Comparison of ENCODE assay signal across 8 cellular contexts in the genomic region with DNA sequence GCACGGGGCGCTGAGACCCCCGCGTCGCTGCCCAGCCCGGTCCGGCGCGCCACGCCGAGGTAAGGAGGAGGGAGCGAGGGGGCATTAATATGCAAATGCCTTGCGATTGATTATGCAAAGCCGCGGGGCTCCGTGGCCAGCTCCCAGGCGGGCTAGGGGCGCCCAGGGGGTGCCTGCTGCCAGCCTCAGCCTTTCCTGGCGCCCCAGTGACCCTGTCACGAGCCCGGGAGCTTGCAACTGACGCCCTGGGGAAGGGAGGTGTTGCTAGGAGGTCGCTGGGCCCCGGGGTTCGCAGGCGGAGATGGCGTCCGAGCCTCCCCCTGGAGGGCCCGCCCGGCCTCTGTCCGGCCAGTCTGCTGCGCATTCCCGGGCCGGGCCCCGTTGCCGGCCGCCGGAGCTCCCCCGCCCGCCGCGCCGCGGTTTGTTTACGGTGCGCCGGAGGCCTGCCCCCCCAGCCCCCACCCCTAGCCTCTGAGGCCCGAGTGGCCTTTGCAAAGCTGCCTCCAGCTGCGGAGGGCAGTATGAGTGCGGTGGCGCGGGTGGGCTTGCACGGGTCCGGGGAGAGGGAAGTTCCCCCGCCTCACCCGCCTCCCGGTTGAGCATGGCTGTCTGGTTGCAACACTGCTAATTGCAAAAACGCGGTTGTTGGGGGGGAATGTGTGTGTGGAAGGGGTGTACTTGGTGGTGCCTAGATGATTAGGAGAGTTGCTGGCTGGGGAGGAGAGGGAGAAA. TPM values are rescaled to one million over a fixed set of nuclear protein-coding genes. Genes with fewer than 3 reads are reported as not detected.
DNase-seq lines count a peak whose midpoint lies in the region; ATAC-seq and TF ChIP-seq lines count a peak whose summit lies in the region.

No MANE protein-coding gene starts in this region.

- peak overlapping the region; percentile 80 for H3K4me3 Mint-ChIP-seq in activated CD8-positive, alpha-beta memory T cell treated with anti-CD3 and anti-CD28 coated beads, Interleukin-2, amount 10 ng/mL, durations not matched to agents 7 days and 5 days

- H3K4me2 ChIP-seq in Karpas-422 (ENCODE audit: low read depth, low read length, poor library complexity, severe bottlenecking) (peak overlapping the region; percentile 96), neuronal stem cell (ENCODE audit: insufficient read depth, low read length, poor library complexity, severe bottlenecking) (peak overlapping the region; percentile 91)

- DNase-seq in BJ (ENCODE audit: low read depth) (no peak), Karpas-422 (peak; percentile 72), fibroblast of the aortic adventitia (ENCODE audit: low read depth) (no peak), neuronal stem cell (ENCODE audit: low spot score) (no peak), OCI-M2 (lab: John Stamatoyannopoulos, UW; ENCODE audit: unreplicated experiment) (no peak), NCI-H2029 treated with DMSO at 0.1 percent for 48 hours (lab: John Stamatoyannopoulos, UW) (no peak)
- peak; percentile 50 for DNase-seq in activated CD8-positive, alpha-beta memory T cell treated with anti-CD3 and anti-CD28 coated beads, Interleukin-2, amount 10 ng/mL, durations not matched to agents 7 days and 5 days

- H3K79me1 ChIP-seq in neuronal stem cell (ENCODE audit: low read depth, low read length), result no peaks in the 10 kb centered on the region

- TF ChIP-seq CTCF in BJ (IDR thresholded peaks at IDR 0.05; ENCODE audit: insufficient read depth, low read depth, low read length) (no peak), fibroblast of the aortic adventitia (IDR thresholded peaks at IDR 0.05; ENCODE audit: insufficient read depth, low read length) (peak; percentile 5)

- H2BK15ac ChIP-seq in neuronal stem cell (ENCODE audit: low read length), result peak overlapping the region; percentile 93

- H2AFZ ChIP-seq in Karpas-422 (ENCODE audit: low read length) (peak overlapping the region; percentile 99), neuronal stem cell (ENCODE audit: low read length) (peak overlapping the region; percentile 95)

- no peaks in the 10 kb centered on the region; the same call in 1 of the 2 replicates for H3K36me3 ChIP-seq in BJ (ENCODE audit: control insufficient read depth, insufficient read depth, low read length)
- no peaks in the 10 kb centered on the region for H3K36me3 ChIP-seq in Karpas-422 (ENCODE audit: insufficient read depth, low read length)
- H3K36me3 ChIP-seq in neuronal stem cell (replicated peaks in 1 of 2; ENCODE audit: control insufficient read depth in 2 of 2, insufficient read depth in 2 of 2, low read length in 2 of 2), result no peaks in the 10 kb centered on the region

- H3K9ac ChIP-seq in Karpas-422 (ENCODE audit: low read length) (peak overlapping the region; percentile 75), neuronal stem cell (ENCODE audit: low read depth, low read length, poor library complexity) (peak overlapping the region; percentile 95)

- H3K27me3 ChIP-seq in BJ (ENCODE audit: control insufficient read depth, insufficient read depth, low read length) (no peaks in the 10 kb centered on the region), Karpas-422 (ENCODE audit: low read length) (0 out of 2 replicates have a peak, but pooled peaks cover 7% of the 10 kb centered on the region), neuronal stem cell (ENCODE audit: control insufficient read depth in 3 of 3, insufficient read depth in 3 of 3, low read depth in 1 of 3, low read length in 3 of 3) (peaks cover 0 to 5% (median 0%) of the 10 kb centered on the region in 3 experiments)

- peak overlapping the region; percentile 99 for H3K18ac ChIP-seq in neuronal stem cell (ENCODE audit: low read length)

- H3K9me3 Mint-ChIP-seq in activated CD8-positive, alpha-beta memory T cell treated with anti-CD3 and anti-CD28 coated beads, Interleukin-2, amount 10 ng/mL, durations not matched to agents 7 days and 5 days (ENCODE audit: low read depth), result no peaks in the 10 kb centered on the region

- peak overlapping the region; percentile 92 for H3K23ac ChIP-seq in neuronal stem cell (ENCODE audit: low read depth, low read length, poor library complexity)

- H2BK12ac ChIP-seq in neuronal stem cell (ENCODE audit: low read length), result no peak overlapping the region

- no peak overlapping the region for H4K8ac ChIP-seq in neuronal stem cell (ENCODE audit: low read depth, low read length)

- H3K27ac ChIP-seq in Karpas-422 (ENCODE audit: low read length), result no peak overlapping the region
- peak overlapping the region; percentile 54 for H3K27ac ChIP-seq in neuronal stem cell (replicated peaks; ENCODE audit: low read length)

- H3K79me2 ChIP-seq in Karpas-422 (ENCODE audit: low read length), result no peaks in the 10 kb centered on the region

- WGBS in neuronal stem cell (ENCODE audit: extremely low coverage in 2 of 2, insufficient read length in 2 of 2, insufficient replicate concordance in 1 of 2), 2 donors, result no CpG with 5 or more reads among the region's 59 CpGs

- H4K91ac ChIP-seq in neuronal stem cell (ENCODE audit: low read depth, low read length, poor library complexity), result no peak overlapping the region

- no peak overlapping the region for H3K4ac ChIP-seq in neuronal stem cell (ENCODE audit: low read length)

- H4K20me1 ChIP-seq in Karpas-422 (ENCODE audit: insufficient read depth, low read depth, low read length), result no peaks in the 10 kb centered on the region

- peak overlapping the region; percentile 81 for H2BK120ac ChIP-seq in neuronal stem cell (ENCODE audit: low read depth, low read length)

- H3K14ac ChIP-seq in neuronal stem cell (ENCODE audit: low read length), result peak overlapping the region; percentile 91

- H3K27ac Mint-ChIP-seq in activated CD8-positive, alpha-beta memory T cell treated with anti-CD3 and anti-CD28 coated beads, Interleukin-2, amount 10 ng/mL, durations not matched to agents 7 days and 5 days, result no peak overlapping the region

- no peaks in the 10 kb centered on the region for H3K9me3 ChIP-seq in Karpas-422 (ENCODE audit: low read length)
- no peaks in the 10 kb centered on the region for H3K9me3 ChIP-seq in neuronal stem cell (replicated peaks in 1 of 2; ENCODE audit: control insufficient read depth in 2 of 2, insufficient read depth in 1 of 2, low read depth in 1 of 2, low read length in 2 of 2)

- peak overlapping the region; percentile 76 for H2AK5ac ChIP-seq in neuronal stem cell (ENCODE audit: low read depth, low read length)

- H3K4me1 ChIP-seq in Karpas-422 (ENCODE audit: low read length) (peaks cover 25% of the 10 kb centered on the region), neuronal stem cell (ENCODE audit: control insufficient read depth in 2 of 2, insufficient read depth in 1 of 2, low read depth in 1 of 2, low read length in 2 of 2) (peaks cover 34 to 44% of the 10 kb centered on the region in 2 donors)

- ATAC-seq in GM19438 (IDR thresholded peaks at IDR 0.05; ENCODE audit: low read depth, unreplicated experiment), result peak; percentile 66
- ATAC-seq in activated CD8-positive, alpha-beta memory T cell treated with anti-CD3 and anti-CD28 coated beads, Interleukin-2, amount 10 ng/mL, durations not matched to agents 7 days and 5 days, result peak; percentile 35

- peaks cover 23% of the 10 kb centered on the region for H3K27me3 Mint-ChIP-seq in activated CD8-positive, alpha-beta memory T cell treated with anti-CD3 and anti-CD28 coated beads, Interleukin-2, amount 10 ng/mL, durations not matched to agents 7 days and 5 days

- H2BK5ac ChIP-seq in neuronal stem cell (ENCODE audit: low read length), result peak overlapping the region; percentile 88

- POLR2A ChIA-PET in BJ (lab: Charles Lee), result no interaction called here

- no peaks in the 10 kb centered on the region for H3K9me2 ChIP-seq in Karpas-422 (replicated peaks; ENCODE audit: insufficient read depth, low read length)

- H3K36me3 Mint-ChIP-seq in activated CD8-positive, alpha-beta memory T cell treated with anti-CD3 and anti-CD28 coated beads, Interleukin-2, amount 10 ng/mL, durations not matched to agents 7 days and 5 days, result no peaks in the 10 kb centered on the region

- H3K4me1 Mint-ChIP-seq in activated CD8-positive, alpha-beta memory T cell treated with anti-CD3 and anti-CD28 coated beads, Interleukin-2, amount 10 ng/mL, durations not matched to agents 7 days and 5 days, result peaks cover 28% of the 10 kb centered on the region

- CTCF ChIA-PET in BJ (lab: Yijun Ruan, JAX), result interaction anchor here (0.9 to 5.6 kb wide), 9 partner anchors 9 to 105 kb away, joined by 3 to 83 read pairs (median 4); partner anchors contain the start of gene MED24
- CTCF ChIA-PET in activated CD8-positive, alpha-beta memory T cell treated with anti-CD3 and anti-CD28 coated beads, Interleukin-2, amount 10 ng/mL, durations not matched to agents 7 days and 5 days (lab: Charles Lee), result interaction anchor here (0.6 to 7.0 kb wide), 12 partner anchors 9 to 105 kb away, joined by 3 to 85 read pairs (median 4); partner anchors contain the start of gene MED24

- H3K4me3 ChIP-seq in BJ (ENCODE audit: low read depth, low read length) (peak overlapping the region; percentile 97), Karpas-422 (ENCODE audit: low read length) (peak overlapping the region; percentile 84), fibroblast of the aortic adventitia (ENCODE audit: low read depth, low read length) (peak overlapping the region; percentile 93), neuronal stem cell (ENCODE audit: low read length in 2 of 2) (peak overlapping the region; percentile 84 to 85)

RNA-seq across cellular contexts. Expression of gene THRA, which starts 0.4 kb away (rescaled TPM):
- 32.1 and 43.3 TPM in 2 replicates for polyA plus RNA-seq in BJ (2011; rRNA removed)
- 17.8 and 20.2 TPM in 2 replicates for polyA minus RNA-seq in BJ (2011; rRNA and poly(A)+ RNA removed)
- total RNA-seq in Karpas-422 (2014; rRNA removed; shearing (Covaris generic); ENCODE audit: low replicate concordance), result 1.7 and 2.5 TPM in 2 replicates
- total RNA-seq in activated CD8-positive, alpha-beta memory T cell treated with anti-CD3 and anti-CD28 coated beads, Interleukin-2, amount 10 ng/mL, durations not matched to agents 7 days and 5 days, result 1 to 10 TPM; 5.9 to 8.3 TPM
- 23.0 and 26.0 TPM in 2 replicates for total RNA-seq in fibroblast of the aortic adventitia (ENCODE audit: low replicate concordance)
- polyA plus RNA-seq in neuronal stem cell (2013, experiment 1 of 2), result 13.2 TPM
- polyA plus RNA-seq in neuronal stem cell (2013, experiment 2 of 2), result 13.2 TPM

RNA-seq across cellular contexts. Expression of gene MED24, which starts 9.0 kb away (rescaled TPM):
- 40.1 and 55.2 TPM in 2 replicates for polyA plus RNA-seq in BJ (2011; rRNA removed)
- polyA minus RNA-seq in BJ (2011; rRNA and poly(A)+ RNA removed), result 72.9 and 94.5 TPM in 2 replicates
- total RNA-seq in Karpas-422 (2014; rRNA removed; shearing (Covaris generic); ENCODE audit: low replicate concordance), result 40.8 and 50.6 TPM in 2 replicates
- total RNA-seq in activated CD8-positive, alpha-beta memory T cell treated with anti-CD3 and anti-CD28 coated beads, Interleukin-2, amount 10 ng/mL, durations not matched to agents 7 days and 5 days, result 100 to 1,000 TPM in 1 of 2 experiments, 10 to 100 TPM in 1; 98.0 to 107 TPM
- total RNA-seq in fibroblast of the aortic adventitia (ENCODE audit: low replicate concordance), result 42.8 and 68.1 TPM in 2 replicates
- 61.9 TPM for polyA plus RNA-seq in neuronal stem cell (2013, experiment 1 of 2)
- polyA plus RNA-seq in neuronal stem cell (2013, experiment 2 of 2), result 61.2 TPM

RNA-seq across cellular contexts. Expression of gene NR1D1, which starts 37.2 kb away (rescaled TPM):
- 1.9 and 2.3 TPM in 2 replicates for polyA plus RNA-seq in BJ (2011; rRNA removed)
- 4.3 and 6.6 TPM in 2 replicates for polyA minus RNA-seq in BJ (2011; rRNA and poly(A)+ RNA removed)
- total RNA-seq in Karpas-422 (2014; rRNA removed; shearing (Covaris generic); ENCODE audit: low replicate concordance), result 0.65 and 0.67 TPM in 2 replicates
- 1 to 10 TPM; 3.3 to 4.8 TPM for total RNA-seq in activated CD8-positive, alpha-beta memory T cell treated with anti-CD3 and anti-CD28 coated beads, Interleukin-2, amount 10 ng/mL, durations not matched to agents 7 days and 5 days
- total RNA-seq in fibroblast of the aortic adventitia (ENCODE audit: low replicate concordance), result 2.8 and 6.5 TPM in 2 replicates
- 5.0 TPM for polyA plus RNA-seq in neuronal stem cell (2013, experiment 1 of 2)
- polyA plus RNA-seq in neuronal stem cell (2013, experiment 2 of 2), result 4.8 TPM

RNA-seq across cellular contexts. Expression of gene CSF3, which starts 48.0 kb away (rescaled TPM):
- not detected in 2 replicates for polyA plus RNA-seq in BJ (2011; rRNA removed)
- 0.33 TPM in 1 of 2 replicates, not detected in the other for polyA minus RNA-seq in BJ (2011; rRNA and poly(A)+ RNA removed)
- not detected in 2 replicates for total RNA-seq in Karpas-422 (2014; rRNA removed; shearing (Covaris generic); ENCODE audit: low replicate concordance)
- total RNA-seq in activated CD8-positive, alpha-beta memory T cell treated with anti-CD3 and anti-CD28 coated beads, Interleukin-2, amount 10 ng/mL, durations not matched to agents 7 days and 5 days, result not detected
- total RNA-seq in fibroblast of the aortic adventitia (ENCODE audit: low replicate concordance), result 0.25 TPM in 1 of 2 replicates, not detected in the other
- polyA plus RNA-seq in neuronal stem cell (2013, experiment 1 of 2), result not detected
- polyA plus RNA-seq in neuronal stem cell (2013, experiment 2 of 2), result not detected

RNA-seq across cellular contexts. Expression of gene MSL1, which starts 58.6 kb away (rescaled TPM):
- 36.7 and 69.0 TPM in 2 replicates for polyA plus RNA-seq in BJ (2011; rRNA removed)
- 23.2 and 23.8 TPM in 2 replicates for polyA minus RNA-seq in BJ (2011; rRNA and poly(A)+ RNA removed)
- total RNA-seq in Karpas-422 (2014; rRNA removed; shearing (Covaris generic); ENCODE audit: low replicate concordance), result 48.6 and 53.2 TPM in 2 replicates
- 10 to 100 TPM; 91.4 to 94.7 TPM for total RNA-seq in activated CD8-positive, alpha-beta memory T cell treated with anti-CD3 and anti-CD28 coated beads, Interleukin-2, amount 10 ng/mL, durations not matched to agents 7 days and 5 days
- 64.1 and 162 TPM in 2 replicates for total RNA-seq in fibroblast of the aortic adventitia (ENCODE audit: low replicate concordance)
- polyA plus RNA-seq in neuronal stem cell (2013, experiment 1 of 2), result 106 TPM
- 110 TPM for polyA plus RNA-seq in neuronal stem cell (2013, experiment 2 of 2)

Comparison
In these comparisons a context has a peak if more than half of its experiments do, and no peak if none do; other contexts are left out.
1. DNase-seq: peak in Karpas-422 (single experiment) and activated CD8-positive, alpha-beta memory T cell treated with anti-CD3 and anti-CD28 coated beads, Interleukin-2, amount 10 ng/mL, durations not matched to agents 7 days and 5 days (single experiment); none in BJ (single experiment), fibroblast of the aortic adventitia (single experiment), neuronal stem cell (single experiment), OCI-M2 (single experiment) and NCI-H2029 treated with DMSO at 0.1 percent for 48 hours (single experiment).
2. Peak in every context shown above with its lines, with median percentiles within 50 percentile points of each other: H3K4me3 ChIP-seq.